29 cellular contexts compared by ENCODE assay signal in the genomic region with DNA sequence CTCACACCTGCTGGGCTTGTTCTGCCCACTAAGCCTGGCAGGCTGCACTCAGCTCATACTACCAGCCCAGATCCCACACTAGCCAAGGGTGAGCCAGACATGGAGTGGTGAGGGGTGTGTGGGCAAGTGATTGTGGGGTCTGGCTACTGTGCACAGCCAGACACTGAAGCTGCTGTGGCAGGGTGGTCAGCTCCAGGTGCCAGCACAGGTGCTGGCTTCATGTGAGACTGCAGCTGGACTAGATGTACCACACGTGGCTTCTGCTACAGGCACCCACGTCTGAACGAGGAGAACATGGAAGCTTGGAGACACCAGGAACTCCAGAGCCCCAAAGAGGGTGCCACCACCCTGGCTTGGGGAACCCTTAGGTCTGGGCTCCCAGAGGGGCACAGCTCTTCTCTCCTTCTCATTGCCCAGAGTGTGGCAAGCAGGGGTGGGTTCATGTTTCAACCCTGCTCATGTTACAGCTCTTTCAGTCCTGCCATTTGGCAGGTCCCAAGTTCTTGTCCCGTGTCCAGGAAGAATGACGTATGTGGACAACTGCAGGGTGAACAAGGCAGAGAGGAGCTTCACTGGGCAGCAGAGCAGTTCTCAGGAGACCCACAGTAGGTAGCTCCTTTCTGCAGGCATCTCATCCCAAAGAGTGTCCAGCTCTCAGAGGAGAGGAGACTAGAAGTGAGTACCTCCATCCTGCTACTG.
"Had no signal": no experiment of that assay in that cellular context is flagged by ENCODE, and none has a peak within 500 bp of the region (broad histone marks: within the 10 kb centered on the region; RNA-seq: fewer than 3 reads in every experiment).

No MANE protein-coding gene starts in this region.

- H3K4me1 ChIP-seq: gastrocnemius medialis, left ventricle myocardium inferior, pancreas, prostate gland, sigmoid colon, testis, transverse colon, uterus had no signal

- H3K36me3 Mint-ChIP-seq: activated CD4-positive, alpha-beta memory T cell treated with anti-CD3 and anti-CD28 coated beads for 36 hours; activated naive CD4-positive, alpha-beta T cell treated with anti-CD3 and anti-CD28 coated beads, Interleukin-2, amount 10 ng/mL, durations not matched to agents 7 days and 5 days had no signal

- H3K9me3 Mint-ChIP-seq: activated naive CD4-positive, alpha-beta T cell treated with anti-CD3 and anti-CD28 coated beads, Interleukin-2, amount 10 ng/mL, durations not matched to agents 7 days and 5 days had no signal

- FAIRE-seq: astrocyte, islet of Langerhans, pancreas had no signal

- DNase-seq: activated CD4-positive, alpha-beta memory T cell treated with anti-CD3 and anti-CD28 coated beads for 36 hours; activated CD4-positive, alpha-beta T cell treated with anti-CD3 and anti-CD28 coated beads, Interleukin-2, amount 10 ng/mL, durations not matched to agents 24 days and 14 days; activated CD4-positive, CD25-positive, alpha-beta regulatory T cell treated with anti-CD3 and anti-CD28 coated beads, Interleukin-2, amount 50 U/mL, for 72 hours; activated CD8-positive, alpha-beta memory T cell treated with anti-CD3 and anti-CD28 coated beads, Interleukin-2, amount 50 U/mL, for 4 hours; activated effector memory CD4-positive, alpha-beta T cell treated with anti-CD3 and anti-CD28 coated beads, Interleukin-2, amount 50 U/mL, for 16 hours; activated naive CD4-positive, alpha-beta T cell treated with anti-CD3 and anti-CD28 coated beads, Interleukin-2, amount 10 ng/mL, durations not matched to agents 7 days and 5 days; activated T-cell treated with anti-CD3 and anti-CD28 coated beads, Interleukin-2, amount 50 U/mL, for 1 hour; amniotic stem cell; brain microvascular endothelial cell; endodermal cell; glutamatergic neuron; left ventricle myocardium inferior; mesendoderm; nephron progenitor cell; sigmoid colon; stimulated activated CD4-positive, alpha-beta T cell treated with anti-CD3 and anti-CD28 coated beads, Interleukin-15, amount 100 ng/mL, for 24 hours; stimulated activated naive CD8-positive, alpha-beta T cell treated with anti-CD3 and anti-CD28 coated beads, Interleukin-15, Interleukin-2, amounts not matched to agents 100 U/mL and 50 U/mL, for 24 hours; T-helper 9 cell; testis; transverse colon; uterus had no signal

- ATAC-seq: pancreas; stimulated activated naive CD8-positive, alpha-beta T cell treated with anti-CD3 and anti-CD28 coated beads, Interleukin-15, Interleukin-2, amounts not matched to agents 100 U/mL and 50 U/mL, for 24 hours had no signal

- H3K4me1 Mint-ChIP-seq: activated CD4-positive, alpha-beta T cell treated with anti-CD3 and anti-CD28 coated beads, Interleukin-2, amount 10 ng/mL, durations not matched to agents 24 days and 14 days; activated naive CD4-positive, alpha-beta T cell treated with anti-CD3 and anti-CD28 coated beads, Interleukin-2, amount 10 ng/mL, durations not matched to agents 7 days and 5 days; endodermal cell; nephron progenitor cell had no signal

- H3K4me3 ChIP-seq: gastrocnemius medialis, left ventricle myocardium inferior, lung, pancreas, prostate gland, sigmoid colon, smooth muscle cell, testis, transverse colon, uterus had no signal

- H3K36me3 ChIP-seq: brain microvascular endothelial cell, gastrocnemius medialis, left ventricle myocardium inferior, pancreas, prostate gland, sigmoid colon, transverse colon, uterus had no signal

- H3K9me3 ChIP-seq: gastrocnemius medialis, pancreas, prostate gland, sigmoid colon, testis, transverse colon, uterus had no signal

- H3K4me3 Mint-ChIP-seq: activated CD4-positive, alpha-beta memory T cell treated with anti-CD3 and anti-CD28 coated beads for 36 hours; activated CD4-positive, alpha-beta T cell treated with anti-CD3 and anti-CD28 coated beads, Interleukin-2, amount 10 ng/mL, durations not matched to agents 24 days and 14 days; activated naive CD4-positive, alpha-beta T cell treated with anti-CD3 and anti-CD28 coated beads, Interleukin-2, amount 10 ng/mL, durations not matched to agents 7 days and 5 days; activated T-helper 1 cell treated with anti-CD3 and anti-CD28 coated beads, Interleukin-12 subunit alpha, Interleukin-12 subunit beta, Interleukin-2, Interleukin-4 antibody, amounts not matched to agents 30 ng/mL and 10 ng/mL and 1 ng/mL, durations not matched to agents 14 hours and 24 hours and 36 hours; endodermal cell; nephron progenitor cell had no signal

- H3K27me3 ChIP-seq: brain microvascular endothelial cell, gastrocnemius medialis, pancreas, sigmoid colon, testis, transverse colon, uterus had no signal

- H3K27ac Mint-ChIP-seq: activated CD4-positive, alpha-beta memory T cell treated with anti-CD3 and anti-CD28 coated beads for 36 hours; activated CD4-positive, alpha-beta T cell treated with anti-CD3 and anti-CD28 coated beads, Interleukin-2, amount 10 ng/mL, durations not matched to agents 24 days and 14 days; activated naive CD4-positive, alpha-beta T cell treated with anti-CD3 and anti-CD28 coated beads, Interleukin-2, amount 10 ng/mL, durations not matched to agents 7 days and 5 days; activated T-helper 1 cell treated with anti-CD3 and anti-CD28 coated beads, Interleukin-12 subunit alpha, Interleukin-12 subunit beta, Interleukin-2, Interleukin-4 antibody, amounts not matched to agents 30 ng/mL and 10 ng/mL and 1 ng/mL, durations not matched to agents 14 hours and 24 hours and 36 hours; endodermal cell; nephron progenitor cell had no signal

- H3K4me2 ChIP-seq: smooth muscle cell had no signal

- H3K27ac ChIP-seq: brain microvascular endothelial cell, left ventricle myocardium inferior, pancreas, prostate gland, sigmoid colon, testis, transverse colon, uterus had no signal

- H3K27me3 Mint-ChIP-seq: activated CD4-positive, alpha-beta memory T cell treated with anti-CD3 and anti-CD28 coated beads for 36 hours; activated CD4-positive, alpha-beta T cell treated with anti-CD3 and anti-CD28 coated beads, Interleukin-2, amount 10 ng/mL, durations not matched to agents 24 days and 14 days; activated naive CD4-positive, alpha-beta T cell treated with anti-CD3 and anti-CD28 coated beads, Interleukin-2, amount 10 ng/mL, durations not matched to agents 7 days and 5 days had no signal
